ENCODE assay signal across 2 cellular contexts in the genomic region with DNA sequence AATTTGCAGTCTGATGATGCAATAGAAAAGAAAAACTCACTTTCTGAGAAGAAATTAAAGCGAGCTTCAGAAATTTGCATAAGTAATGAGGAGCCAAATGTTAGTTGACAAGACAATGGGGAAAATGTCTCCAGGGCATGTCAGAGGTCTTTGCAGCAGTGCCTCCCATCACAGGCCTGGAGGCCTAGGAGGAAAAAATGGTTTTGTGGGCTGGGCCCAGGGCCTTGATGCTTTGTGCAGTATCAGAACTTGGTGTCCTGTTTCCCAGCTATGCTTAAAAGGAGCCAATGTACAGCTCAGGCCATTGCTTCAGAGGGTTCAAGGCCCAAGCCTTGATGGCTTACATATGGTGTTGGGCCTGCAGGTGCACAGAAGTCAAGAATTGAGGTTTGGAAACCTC.
TF ChIP-seq lines count a peak whose summit lies in the region.

No MANE protein-coding gene starts in this region.

TF ChIP-seq in A549, 52 proteins besides CTCF, POLR2A, EP300 and RAD21 (continued from another document):
- TF ChIP-seq, protein P1, sequence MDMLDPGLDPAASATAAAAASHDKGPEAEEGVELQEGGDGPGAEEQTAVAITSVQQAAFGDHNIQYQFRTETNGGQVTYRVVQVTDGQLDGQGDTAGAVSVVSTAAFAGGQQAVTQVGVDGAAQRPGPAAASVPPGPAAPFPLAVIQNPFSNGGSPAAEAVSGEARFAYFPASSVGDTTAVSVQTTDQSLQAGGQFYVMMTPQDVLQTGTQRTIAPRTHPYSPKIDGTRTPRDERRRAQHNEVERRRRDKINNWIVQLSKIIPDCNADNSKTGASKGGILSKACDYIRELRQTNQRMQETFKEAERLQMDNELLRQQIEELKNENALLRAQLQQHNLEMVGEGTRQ (IDR thresholded peaks at IDR 0.05): no peak
- peak; percentile 96 for TF ChIP-seq ZFP36 (IDR thresholded peaks at IDR 0.05; ENCODE audit: borderline replicate concordance, partially characterized antibody)
- TF ChIP-seq CBX8 (IDR thresholded peaks at IDR 0.05): no peak
- TF ChIP-seq, protein P2, sequence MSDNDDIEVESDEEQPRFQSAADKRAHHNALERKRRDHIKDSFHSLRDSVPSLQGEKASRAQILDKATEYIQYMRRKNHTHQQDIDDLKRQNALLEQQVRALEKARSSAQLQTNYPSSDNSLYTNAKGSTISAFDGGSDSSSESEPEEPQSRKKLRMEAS (IDR thresholded peaks at IDR 0.05): no peak
- no peak for TF ChIP-seq KDM5A (IDR thresholded peaks at IDR 0.05)
- TF ChIP-seq, protein P3, sequence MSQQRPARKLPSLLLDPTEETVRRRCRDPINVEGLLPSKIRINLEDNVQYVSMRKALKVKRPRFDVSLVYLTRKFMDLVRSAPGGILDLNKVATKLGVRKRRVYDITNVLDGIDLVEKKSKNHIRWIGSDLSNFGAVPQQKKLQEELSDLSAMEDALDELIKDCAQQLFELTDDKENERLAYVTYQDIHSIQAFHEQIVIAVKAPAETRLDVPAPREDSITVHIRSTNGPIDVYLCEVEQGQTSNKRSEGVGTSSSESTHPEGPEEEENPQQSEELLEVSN (IDR thresholded peaks at IDR 0.05; ENCODE audit: borderline replicate concordance, low read depth): no peak
TF ChIP-seq in A549: peak in this region for 1.

TF ChIP-seq in H1, 55 proteins besides CTCF, POLR2A, EP300 and RAD21 (continued from another document):
- TF ChIP-seq RFX5 (IDR thresholded peaks at IDR 0.05; ENCODE audit: borderline replicate concordance, low read depth, low read length): no peak
- TF ChIP-seq CEBPB (IDR thresholded peaks at IDR 0.05; ENCODE audit: low read depth, low read length): 0 out of 2 replicates have a peak, but pooled peaks have one; percentile 12
- TF ChIP-seq EZH2 (IDR thresholded peaks at IDR 0.05; ENCODE audit: low read depth, low read length, severe bottlenecking): no peak
